In genomic region chr2:222038086-222038802, GRCh38 we compare ENCODE assay signal across 10 cellular contexts.
A peak's percentile ranks its signal among the peaks of the same experiment; 100 is the strongest.
DNase-seq lines count a peak whose midpoint lies in the region; ATAC-seq and TF ChIP-seq lines count a peak whose summit lies in the region.
"Had no signal": no experiment of that assay in that cellular context is flagged by ENCODE, and none has a peak within 500 bp of the region (broad histone marks: within the 10 kb centered on the region; RNA-seq: fewer than 3 reads in every experiment).

No MANE protein-coding gene starts in this region.

- no peaks in the 10 kb centered on the region for H3K27me3 ChIP-seq in neural cell (ENCODE audit: insufficient read depth, low read depth, low read length)
- H3K27me3 ChIP-seq: upper lobe of left lung had no signal

- H2AFZ ChIP-seq in neural cell (ENCODE audit: low read depth, low read length) = no peak overlapping the region

- no peaks in the 10 kb centered on the region for H3K79me2 ChIP-seq in neural cell (replicated peaks; ENCODE audit: insufficient read depth, low read length)

- no peaks in the 10 kb centered on the region for H3K9me3 ChIP-seq in neural cell (ENCODE audit: low read length)
- H3K9me3 ChIP-seq: upper lobe of left lung had no signal

- H3K27ac Mint-ChIP-seq in activated CD4-positive, alpha-beta T cell treated with anti-CD3 and anti-CD28 coated beads, Interleukin-2, amount 10 ng/mL, durations not matched to agents 24 days and 14 days = no peak overlapping the region
- H3K27ac Mint-ChIP-seq: T-helper 17 cell had no signal

- no peak overlapping the region for H3K9ac ChIP-seq in neural cell (ENCODE audit: low read length)

- no peak overlapping the region for H3K27ac ChIP-seq in neural cell (ENCODE audit: low read length)
- H3K27ac ChIP-seq in coronary artery = no peak overlapping the region
- H3K27ac ChIP-seq: upper lobe of left lung had no signal

- H3K4me3 Mint-ChIP-seq in activated CD4-positive, alpha-beta T cell treated with anti-CD3 and anti-CD28 coated beads, Interleukin-2, amount 10 ng/mL, durations not matched to agents 24 days and 14 days = no peak overlapping the region
- H3K4me3 Mint-ChIP-seq: T-helper 17 cell had no signal

- H3K4me3 ChIP-seq in neural cell (ENCODE audit: low read length) (no peak overlapping the region), coronary artery (no peak overlapping the region)
- H3K4me3 ChIP-seq: upper lobe of left lung had no signal

- TF ChIP-seq EP300 in neural cell (conservative IDR thresholded peaks at IDR 0.05; ENCODE audit: poor library complexity, severe bottlenecking) = no peak

- peaks cover 2% of the 10 kb centered on the region for H3K27me3 Mint-ChIP-seq in activated CD4-positive, alpha-beta T cell treated with anti-CD3 and anti-CD28 coated beads, Interleukin-2, amount 10 ng/mL, durations not matched to agents 24 days and 14 days
- H3K27me3 Mint-ChIP-seq: T-helper 17 cell had no signal

- DNase-seq in DMS53 (lab: John Stamatoyannopoulos, UW) (peak; percentile 48), DMS53 treated with DMSO at 0.1 percent for 48 hours (lab: John Stamatoyannopoulos, UW; ENCODE audit: unreplicated experiment) (no peak), LHCN-M2 (ENCODE audit: low read depth) (peak; percentile 28), amniotic stem cell (lab: John Stamatoyannopoulos, UW) (peak; percentile 9), coronary artery (ENCODE audit: low spot score) (no peak)
- DNase-seq in activated CD4-positive, alpha-beta T cell treated with anti-CD3 and anti-CD28 coated beads, Interleukin-2, amount 10 ng/mL, durations not matched to agents 24 days and 14 days = no peak
- DNase-seq: T-helper 17 cell, upper lobe of left lung had no signal

- no peaks in the 10 kb centered on the region for H4K20me1 ChIP-seq in neural cell (ENCODE audit: insufficient read depth)

- peak; percentile 49 for TF ChIP-seq RAD21 in neural cell (conservative IDR thresholded peaks at IDR 0.05)

- no peak for ATAC-seq in HG03378 (IDR thresholded peaks at IDR 0.05; ENCODE audit: unreplicated experiment)
- ATAC-seq: T-helper 17 cell had no signal

- no peaks in the 10 kb centered on the region for H3K4me1 Mint-ChIP-seq in activated CD4-positive, alpha-beta T cell treated with anti-CD3 and anti-CD28 coated beads, Interleukin-2, amount 10 ng/mL, durations not matched to agents 24 days and 14 days
- H3K4me1 Mint-ChIP-seq: T-helper 17 cell had no signal

- H3K36me3 Mint-ChIP-seq in activated CD4-positive, alpha-beta T cell treated with anti-CD3 and anti-CD28 coated beads, Interleukin-2, amount 10 ng/mL, durations not matched to agents 24 days and 14 days (ENCODE audit: low read depth) = no peaks in the 10 kb centered on the region

- no peaks in the 10 kb centered on the region for H3K9me3 Mint-ChIP-seq in activated CD4-positive, alpha-beta T cell treated with anti-CD3 and anti-CD28 coated beads, Interleukin-2, amount 10 ng/mL, durations not matched to agents 24 days and 14 days

- H3K36me3 ChIP-seq in neural cell (ENCODE audit: insufficient read depth, low read length) = no peaks in the 10 kb centered on the region
- H3K36me3 ChIP-seq: upper lobe of left lung had no signal

- H3F3A ChIP-seq in neural cell (ENCODE audit: insufficient read depth, low read length, poor library complexity, severe bottlenecking) = no peaks in the 10 kb centered on the region

- intact Hi-C loops in activated CD4-positive, alpha-beta T cell treated with anti-CD3 and anti-CD28 coated beads, Interleukin-2, amount 10 ng/mL, durations not matched to agents 24 days and 14 days (cut with micrococcal nuclease) = no loop called here

- peak; percentile 62 for TF ChIP-seq CTCF in neural cell (IDR thresholded peaks at IDR 0.05; ENCODE audit: poor library complexity, severe bottlenecking)
- TF ChIP-seq CTCF in coronary artery (IDR thresholded peaks at IDR 0.05) = no peak

- H3K4me2 ChIP-seq in neural cell (ENCODE audit: low read length) = no peak overlapping the region

- no peaks in the 10 kb centered on the region for H3K9me2 ChIP-seq in neural cell (ENCODE audit: insufficient read depth, low read length)

TF ChIP-seq in neural cell, 6 proteins besides CTCF, POLR2A, EP300 and RAD21:
- TF ChIP-seq SMC3 (conservative IDR thresholded peaks at IDR 0.05; ENCODE audit: poor library complexity) = peak; percentile 56
- no peak for TF ChIP-seq REST (IDR thresholded peaks at IDR 0.05; ENCODE audit: borderline replicate concordance)
- TF ChIP-seq MXI1 (conservative IDR thresholded peaks at IDR 0.05; ENCODE audit: poor library complexity, severe bottlenecking) = no peak

Comparison
In these comparisons a context has a peak if more than half of its experiments do, and no peak if none do; other contexts are left out.
1. DNase-seq: peak in DMS53 (single experiment), LHCN-M2 (single experiment) and amniotic stem cell (single experiment); none in DMS53 treated with DMSO at 0.1 percent for 48 hours (single experiment), coronary artery (single experiment) and activated CD4-positive, alpha-beta T cell treated with anti-CD3 and anti-CD28 coated beads, Interleukin-2, amount 10 ng/mL, durations not matched to agents 24 days and 14 days (single experiment).